ENCODE assay signal across 1 cellular context in the genomic region with DNA sequence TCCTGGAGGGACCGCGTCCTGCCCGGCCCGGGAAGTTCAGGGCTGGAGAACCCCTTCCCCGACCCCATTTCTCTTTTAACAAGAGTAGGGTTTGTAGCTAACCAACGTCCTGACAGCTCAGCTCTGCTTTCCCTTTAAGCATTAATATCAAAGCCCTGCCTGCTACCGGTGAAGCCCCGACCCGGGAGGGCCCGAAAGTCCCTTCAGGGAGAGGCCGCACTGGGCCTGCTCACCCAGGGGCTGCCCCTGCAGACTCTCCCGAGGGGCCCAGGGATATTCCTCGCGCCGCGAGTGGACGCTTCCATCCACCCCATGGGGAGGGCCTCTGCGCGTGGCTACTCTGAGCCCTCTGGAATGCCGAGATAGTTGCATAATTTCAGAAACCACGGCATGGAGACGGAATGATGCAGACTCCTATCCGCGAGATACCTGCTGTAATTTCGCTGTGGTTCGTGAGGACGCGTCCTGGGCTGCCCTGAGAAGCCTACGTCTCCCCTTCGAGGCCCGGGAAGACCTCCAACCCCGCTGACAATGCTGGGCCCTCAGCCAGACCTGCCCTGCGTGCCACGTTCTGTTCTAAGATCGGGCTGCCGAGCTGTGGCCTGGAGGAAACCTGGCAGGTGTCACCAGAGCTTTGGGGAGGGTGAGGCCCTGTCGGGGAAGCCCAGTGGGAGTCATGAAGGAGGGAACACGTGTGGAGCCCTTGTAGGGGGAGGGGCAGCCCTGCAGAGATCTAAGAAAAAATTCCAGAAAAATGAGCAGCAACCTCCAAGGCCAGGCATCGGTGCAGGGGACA.
TF ChIP-seq lines count a peak whose summit lies in the region.

No MANE protein-coding gene starts in this region.

TF ChIP-seq in GM12878, 131 proteins besides CTCF, POLR2A, EP300 and RAD21 (continued from another document):
- TF ChIP-seq, protein P1, sequence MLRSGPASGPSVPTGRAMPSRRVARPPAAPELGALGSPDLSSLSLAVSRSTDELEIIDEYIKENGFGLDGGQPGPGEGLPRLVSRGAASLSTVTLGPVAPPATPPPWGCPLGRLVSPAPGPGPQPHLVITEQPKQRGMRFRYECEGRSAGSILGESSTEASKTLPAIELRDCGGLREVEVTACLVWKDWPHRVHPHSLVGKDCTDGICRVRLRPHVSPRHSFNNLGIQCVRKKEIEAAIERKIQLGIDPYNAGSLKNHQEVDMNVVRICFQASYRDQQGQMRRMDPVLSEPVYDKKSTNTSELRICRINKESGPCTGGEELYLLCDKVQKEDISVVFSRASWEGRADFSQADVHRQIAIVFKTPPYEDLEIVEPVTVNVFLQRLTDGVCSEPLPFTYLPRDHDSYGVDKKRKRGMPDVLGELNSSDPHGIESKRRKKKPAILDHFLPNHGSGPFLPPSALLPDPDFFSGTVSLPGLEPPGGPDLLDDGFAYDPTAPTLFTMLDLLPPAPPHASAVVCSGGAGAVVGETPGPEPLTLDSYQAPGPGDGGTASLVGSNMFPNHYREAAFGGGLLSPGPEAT (IDR thresholded peaks at IDR 0.05; ENCODE audit: low read depth), result peak; percentile 80; the same call in 1 of the 2 replicates
- TF ChIP-seq FOXM1 (IDR thresholded peaks at IDR 0.05; ENCODE audit: low read depth, low read length), result no peak
